In genomic region chr1:220370041-220370700, GRCh38 we compare ENCODE assay signal across 11 cellular contexts.
DNase-seq lines count a peak whose midpoint lies in the region; ATAC-seq, FAIRE-seq and TF ChIP-seq lines count a peak whose summit lies in the region.
"Had no signal": no experiment of that assay in that cellular context is flagged by ENCODE, and none has a peak within 500 bp of the region (broad histone marks: within the 10 kb centered on the region; RNA-seq: fewer than 3 reads in every experiment).

No MANE protein-coding gene starts in this region.

- H2AFZ ChIP-seq in astrocyte (ENCODE audit: low read depth, low read length) (peak overlapping the region; percentile 18), hepatocyte (no peak overlapping the region)

- TF ChIP-seq CTCF in MCF 10A (IDR thresholded peaks at IDR 0.05; ENCODE audit: unreplicated experiment) (no peak), breast epithelium (IDR thresholded peaks at IDR 0.05) (no peak), astrocyte (IDR thresholded peaks at IDR 0.05; ENCODE audit: insufficient read depth, low read depth, low read length) (no peak), hepatocyte (IDR thresholded peaks at IDR 0.05; ENCODE audit: poor library complexity) (no peak)

- TF ChIP-seq POLR2A in breast epithelium (IDR thresholded peaks at IDR 0.05): no peak

- H3K9me3 ChIP-seq in breast epithelium (no peaks in the 10 kb centered on the region), astrocyte (ENCODE audit: insufficient read depth, low read depth, low read length) (no peaks in the 10 kb centered on the region), hepatocyte (ENCODE audit: low read depth) (no peaks in the 10 kb centered on the region)

- 42% methylated on average over 5 of the region's 5 CpGs for WGBS in hepatocyte (ENCODE audit: low lambda C conversion rate, missing lambda C conversion rate)

- POLR2A ChIA-PET in MCF 10A (lab: Yijun Ruan, JAX): interaction anchor here (0.6 to 5.1 kb wide), 19 partner anchors 11 to 161 kb away, joined by 3 to 43 read pairs (median 4); partner anchors contain the start of gene RAB3GAP2

- H3K4me3 Mint-ChIP-seq in MCF 10A (ENCODE audit: unreplicated experiment): peak overlapping the region; percentile 6
- peak overlapping the region; percentile 6 for H3K4me3 Mint-ChIP-seq in astrocyte (ENCODE audit: unreplicated experiment)
- H3K4me3 Mint-ChIP-seq: activated naive CD8-positive, alpha-beta T cell treated with anti-CD3 and anti-CD28 coated beads, Interleukin-2, amount 10 ng/mL, durations not matched to agents 7 days and 5 days; T-cell had no signal

- peak overlapping the region; percentile 58 for H3K4me2 ChIP-seq in astrocyte (ENCODE audit: low read length)
- no peak overlapping the region for H3K4me2 ChIP-seq in hepatocyte

- H4K20me1 ChIP-seq in astrocyte (ENCODE audit: insufficient read depth, low read length) (no peaks in the 10 kb centered on the region), hepatocyte (ENCODE audit: insufficient read depth, poor library complexity, severe bottlenecking) (no peaks in the 10 kb centered on the region)

- peak; percentile 29 for FAIRE-seq in astrocyte (lab: Jason Lieb, UNC)

- H3K9me2 ChIP-seq in hepatocyte (replicated peaks; ENCODE audit: insufficient read depth): no peaks in the 10 kb centered on the region

- no peaks in the 10 kb centered on the region for H3K79me2 ChIP-seq in astrocyte (ENCODE audit: insufficient read depth, low read length)
- H3K79me2 ChIP-seq in hepatocyte: no peaks in the 10 kb centered on the region

- ATAC-seq in HG03342 (IDR thresholded peaks at IDR 0.05; ENCODE audit: unreplicated experiment) (no peak), GM21515 (IDR thresholded peaks at IDR 0.05; ENCODE audit: unreplicated experiment) (no peak)
- ATAC-seq: T-cell had no signal

- no peaks in the 10 kb centered on the region for H3K36me3 ChIP-seq in breast epithelium
- no peaks in the 10 kb centered on the region for H3K36me3 ChIP-seq in astrocyte (ENCODE audit: insufficient read depth, low read length)
- no peaks in the 10 kb centered on the region for H3K36me3 ChIP-seq in hepatocyte (replicated peaks; ENCODE audit: insufficient read depth, low read depth)

- H3K27me3 ChIP-seq in breast epithelium (no peaks in the 10 kb centered on the region), astrocyte (ENCODE audit: insufficient read depth, low read length) (no peaks in the 10 kb centered on the region), hepatocyte (no peaks in the 10 kb centered on the region)

- intact Hi-C loops in MCF 10A (cut with micrococcal nuclease) (loop anchor here (1.0 to 2.0 kb wide), 3 partner anchors 33 to 159 kb away; partner anchors contain the start of gene MARK1), breast epithelium (cut with DNase I; ENCODE audit: low total_unique reads) (loop anchor here (5.0 kb wide), 1 partner anchor 527 kb away; no protein-coding TSS in a partner anchor)

- H3K27ac ChIP-seq in breast epithelium: peak overlapping the region in 1 of 2 donors; percentile 58
- H3K27ac ChIP-seq in astrocyte (ENCODE audit: low read depth, low read length): peak overlapping the region; percentile 39
- peak overlapping the region; percentile 54 for H3K27ac ChIP-seq in hepatocyte
- H3K27ac ChIP-seq: C4-2B had no signal

- H3K9ac ChIP-seq in astrocyte (ENCODE audit: low read length): peak overlapping the region; percentile 50

- peak overlapping the region; percentile 65 for H3K27ac Mint-ChIP-seq in MCF 10A (ENCODE audit: low read depth, unreplicated experiment)
- peak overlapping the region; percentile 55 for H3K27ac Mint-ChIP-seq in astrocyte (ENCODE audit: unreplicated experiment)
- H3K27ac Mint-ChIP-seq: activated naive CD8-positive, alpha-beta T cell treated with anti-CD3 and anti-CD28 coated beads, Interleukin-2, amount 10 ng/mL, durations not matched to agents 7 days and 5 days; T-cell had no signal

- DNase-seq in MCF 10A (ENCODE audit: unreplicated experiment) (peak; percentile 98), breast epithelium (ENCODE audit: low spot score in 2 of 2) (no peak), astrocyte (ENCODE audit: low read depth) (peak; percentile 95), hepatocyte (ENCODE audit: low spot score) (peak; percentile 50), KG1 (lab: John Stamatoyannopoulos, UW) (no peak), OCI-M2 (lab: John Stamatoyannopoulos, UW; ENCODE audit: unreplicated experiment) (no peak)
- DNase-seq: activated naive CD8-positive, alpha-beta T cell treated with anti-CD3 and anti-CD28 coated beads, Interleukin-2, amount 10 ng/mL, durations not matched to agents 7 days and 5 days; T-cell had no signal

- CTCF ChIA-PET in MCF 10A (lab: Yijun Ruan, JAX): interaction anchor here (0.6 to 4.5 kb wide), 8 partner anchors 33 to 329 kb away, joined by 3 to 45 read pairs (median 4); no protein-coding TSS in a partner anchor

- no peaks in the 10 kb centered on the region for H3K9me3 Mint-ChIP-seq in MCF 10A (ENCODE audit: unreplicated experiment)
- H3K9me3 Mint-ChIP-seq in astrocyte (ENCODE audit: unreplicated experiment): peaks cover 6% of the 10 kb centered on the region
- H3K9me3 Mint-ChIP-seq: activated naive CD8-positive, alpha-beta T cell treated with anti-CD3 and anti-CD28 coated beads, Interleukin-2, amount 10 ng/mL, durations not matched to agents 7 days and 5 days had no signal

- H3K4me3 ChIP-seq in breast epithelium (no peak overlapping the region), astrocyte (ENCODE audit: insufficient read depth, low read depth, low read length) (no peak overlapping the region), hepatocyte (no peak overlapping the region)

- no peaks in the 10 kb centered on the region for H3K36me3 Mint-ChIP-seq in MCF 10A (ENCODE audit: insufficient read depth, unreplicated experiment)
- peaks cover 2% of the 10 kb centered on the region for H3K36me3 Mint-ChIP-seq in astrocyte (ENCODE audit: low read depth, unreplicated experiment)
- H3K36me3 Mint-ChIP-seq: activated naive CD8-positive, alpha-beta T cell treated with anti-CD3 and anti-CD28 coated beads, Interleukin-2, amount 10 ng/mL, durations not matched to agents 7 days and 5 days; T-cell had no signal

- no TSS peak for BruUV-seq in MCF 10A (replicated peaks; lab: Mats Ljungman, UMichigan)

- H3K4me1 Mint-ChIP-seq in MCF 10A (ENCODE audit: insufficient read depth, unreplicated experiment) (peaks cover 28% of the 10 kb centered on the region), astrocyte (ENCODE audit: low read depth, unreplicated experiment) (peaks cover 24% of the 10 kb centered on the region)
- H3K4me1 Mint-ChIP-seq: activated naive CD8-positive, alpha-beta T cell treated with anti-CD3 and anti-CD28 coated beads, Interleukin-2, amount 10 ng/mL, durations not matched to agents 7 days and 5 days; T-cell had no signal

- H3K4me1 ChIP-seq in breast epithelium: peaks cover 0 to 5% of the 10 kb centered on the region in 2 donors
- H3K4me1 ChIP-seq in astrocyte (ENCODE audit: insufficient read depth, low read length): peaks cover 20% of the 10 kb centered on the region
- H3K4me1 ChIP-seq in hepatocyte (ENCODE audit: insufficient read depth): peaks cover 7% of the 10 kb centered on the region

- H3K27me3 Mint-ChIP-seq in MCF 10A (ENCODE audit: insufficient read depth, unreplicated experiment): no peaks in the 10 kb centered on the region
- peaks cover 9% of the 10 kb centered on the region for H3K27me3 Mint-ChIP-seq in astrocyte (ENCODE audit: low read depth, unreplicated experiment)
- H3K27me3 Mint-ChIP-seq: activated naive CD8-positive, alpha-beta T cell treated with anti-CD3 and anti-CD28 coated beads, Interleukin-2, amount 10 ng/mL, durations not matched to agents 7 days and 5 days had no signal

Comparison
In these comparisons a context has a peak if more than half of its experiments do, and no peak if none do; other contexts are left out.
1. DNase-seq: peak in MCF 10A (single experiment), astrocyte (single experiment) and hepatocyte (single experiment); none in breast epithelium (0 of 2), KG1 (single experiment) and OCI-M2 (single experiment).